Comparison of ENCODE assay signal across 1 cellular context in the genomic region with DNA sequence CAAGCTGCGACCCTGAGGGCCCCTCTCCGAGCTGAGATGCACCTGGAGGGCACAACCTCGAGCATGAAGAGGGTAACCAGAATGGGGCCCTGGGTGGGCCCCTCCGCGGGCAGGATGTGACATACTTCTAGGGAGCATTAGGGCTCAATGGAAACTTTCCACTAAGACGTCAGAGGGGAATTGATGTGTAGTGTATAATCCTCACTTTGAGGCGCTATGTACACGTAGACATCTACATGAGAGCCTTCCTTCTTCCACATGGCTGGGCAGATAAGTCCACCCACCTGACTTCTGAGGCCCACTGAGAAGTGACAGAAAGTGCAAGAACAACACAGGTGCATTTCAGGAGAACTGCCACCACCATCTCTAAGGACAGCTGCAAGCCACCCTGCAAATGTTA.
TF ChIP-seq lines count a peak whose summit lies in the region.

No MANE protein-coding gene starts in this region.

TF ChIP-seq in IMR-90, 13 proteins besides CTCF, POLR2A, EP300 and RAD21 (continued from another document):
- TF ChIP-seq BHLHE40 (IDR thresholded peaks at IDR 0.05; ENCODE audit: low read depth, low read length) = no peak
- TF ChIP-seq MAZ (IDR thresholded peaks at IDR 0.05; ENCODE audit: borderline replicate concordance, low read depth, low read length) = no peak
- no peak for TF ChIP-seq NFE2L2 (IDR thresholded peaks at IDR 0.05; ENCODE audit: low read depth, low read length)
- no peak for TF ChIP-seq RCOR1 (IDR thresholded peaks at IDR 0.05; ENCODE audit: insufficient replicate concordance, low read length)
- TF ChIP-seq CHD1 (IDR thresholded peaks at IDR 0.05; ENCODE audit: low read depth, low read length) = no peak
- TF ChIP-seq MAFK (IDR thresholded peaks at IDR 0.05; ENCODE audit: low read depth, low read length) = no peak
- no peak for TF ChIP-seq RFX5 (IDR thresholded peaks at IDR 0.05; ENCODE audit: low read depth, low read length)
